24 cellular contexts compared by ENCODE assay signal in the genomic region with DNA sequence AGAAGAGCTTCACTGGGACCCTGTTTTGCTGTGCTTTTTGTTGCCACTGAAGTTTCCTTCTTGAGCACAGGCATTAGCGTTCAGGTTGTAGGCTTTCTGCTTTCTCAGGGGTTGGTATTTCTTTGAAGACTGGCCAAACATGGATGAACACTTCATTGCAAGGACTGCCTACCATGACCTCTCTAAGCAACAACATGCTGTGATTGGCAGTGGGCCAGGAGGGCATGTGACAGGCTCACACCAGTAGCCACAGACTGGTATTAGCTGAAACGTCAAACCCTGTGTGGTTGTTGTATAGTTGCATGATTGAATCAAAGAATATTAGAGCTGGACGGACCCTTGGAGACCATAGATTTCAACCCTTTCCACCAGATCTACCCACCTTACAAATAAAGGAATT. TPM values are rescaled to one million over a fixed set of nuclear protein-coding genes. Genes with fewer than 3 reads are reported as not detected.
A peak's percentile ranks its signal among the peaks of the same experiment; 100 is the strongest.
DNase-seq lines count a peak whose midpoint lies in the region; ATAC-seq and TF ChIP-seq lines count a peak whose summit lies in the region.
"Had no signal": no experiment of that assay in that cellular context is flagged by ENCODE, and none has a peak within 500 bp of the region (broad histone marks: within the 10 kb centered on the region; RNA-seq: fewer than 3 reads in every experiment).

No MANE protein-coding gene starts in this region.

- DNase-seq in NCI-H2029 (lab: John Stamatoyannopoulos, UW) (peak; percentile 14), NCI-H2029 treated with DMSO at 0.1 percent for 48 hours (lab: John Stamatoyannopoulos, UW) (no peak), LHCN-M2 (ENCODE audit: low read depth) (peak; percentile 29), dermis microvascular lymphatic vessel endothelial cell (ENCODE audit: low read depth in 2 of 2) (peak; percentile 16 to 77), osteoblast (ENCODE audit: insufficient read length, low spot score, missing footprints) (peak; percentile 42), MM.1S (no peak), iPS-NIHi7 (ENCODE audit: extremely low spot score) (no peak)
- DNase-seq: activated CD8-positive, alpha-beta T cell treated with anti-CD3 and anti-CD28 coated beads for 36 hours; CD4-positive, alpha-beta T cell; gastrocnemius medialis; GM23248; mesendoderm; NCI-H1092; NCI-H524 treated with DMSO at 0.1 percent for 48 hours; nephron progenitor cell; Peyer's patch; retina; stimulated activated CD4-positive, alpha-beta T cell treated with anti-CD3 and anti-CD28 coated beads, Interleukin-15, amount 100 ng/mL, for 24 hours; stimulated activated naive CD8-positive, alpha-beta T cell treated with anti-CD3 and anti-CD28 coated beads, Interleukin-15, amount 100 ng/mL, for 72 hours had no signal

- H3K36me3 ChIP-seq in osteoblast (ENCODE audit: insufficient read depth, low read length) (no peaks in the 10 kb centered on the region), MM.1S (replicated peaks; ENCODE audit: insufficient read depth, low read length) (no peaks in the 10 kb centered on the region)
- H3K36me3 ChIP-seq: Peyer's patch, vagina had no signal

- no peak overlapping the region for H3K4me2 ChIP-seq in osteoblast (ENCODE audit: insufficient read depth, low read length)
- no peak overlapping the region for H3K4me2 ChIP-seq in MM.1S (ENCODE audit: low read depth, low read length)

- H3K27ac ChIP-seq in osteoblast (ENCODE audit: low read depth, low read length) (no peak overlapping the region), MM.1S (ENCODE audit: low read length) (no peak overlapping the region)
- H3K27ac ChIP-seq: gastrocnemius medialis, GM23248, Peyer's patch, vagina had no signal

- H3K79me2 ChIP-seq in osteoblast (ENCODE audit: insufficient read depth, low read length) (no peaks in the 10 kb centered on the region), MM.1S (ENCODE audit: low read length) (no peaks in the 10 kb centered on the region)

- H3K9me3 ChIP-seq in osteoblast (ENCODE audit: low read depth, low read length) (no peaks in the 10 kb centered on the region), MM.1S (replicated peaks; ENCODE audit: insufficient read depth, low read length) (no peaks in the 10 kb centered on the region)
- H3K9me3 ChIP-seq: gastrocnemius medialis, Peyer's patch, vagina had no signal

- H3K9me2 ChIP-seq in MM.1S (replicated peaks; ENCODE audit: insufficient read depth, low read length) = no peaks in the 10 kb centered on the region

- H2AFZ ChIP-seq in osteoblast (ENCODE audit: low read length) (no peak overlapping the region), MM.1S (ENCODE audit: low read length) (no peak overlapping the region)
- H2AFZ ChIP-seq: GM23248 had no signal

- H4K20me1 ChIP-seq in osteoblast (ENCODE audit: insufficient read depth, low read length) (no peaks in the 10 kb centered on the region), MM.1S (ENCODE audit: insufficient read depth, low read length) (no peaks in the 10 kb centered on the region)

- H3K4me3 ChIP-seq in osteoblast (ENCODE audit: insufficient read depth, low read length) (no peak overlapping the region), MM.1S (ENCODE audit: low read length) (no peak overlapping the region)
- H3K4me3 ChIP-seq: gastrocnemius medialis, GM23248, Peyer's patch, vagina had no signal

- H3K4me1 ChIP-seq in osteoblast (ENCODE audit: insufficient read depth, low read length) = no peaks in the 10 kb centered on the region
- no peaks in the 10 kb centered on the region for H3K4me1 ChIP-seq in MM.1S (ENCODE audit: low read length)
- H3K4me1 ChIP-seq: gastrocnemius medialis, Peyer's patch, vagina had no signal

- H3K9ac ChIP-seq in MM.1S (ENCODE audit: low read length) = no peak overlapping the region
- H3K9ac ChIP-seq: GM23248 had no signal

- H3K27me3 ChIP-seq in osteoblast (ENCODE audit: insufficient read depth, low read length) (no peaks in the 10 kb centered on the region), MM.1S (replicated peaks; ENCODE audit: insufficient read depth, low read length) (no peaks in the 10 kb centered on the region)
- H3K27me3 ChIP-seq: gastrocnemius medialis, Peyer's patch, vagina had no signal

- ATAC-seq in GM21528 (IDR thresholded peaks at IDR 0.05; ENCODE audit: low FRiP score, unreplicated experiment) = no peak
- ATAC-seq: activated CD8-positive, alpha-beta T cell treated with anti-CD3 and anti-CD28 coated beads for 36 hours; gastrocnemius medialis; stimulated activated naive CD8-positive, alpha-beta T cell treated with anti-CD3 and anti-CD28 coated beads, Interleukin-15, amount 100 ng/mL, for 72 hours had no signal

- H3F3A ChIP-seq in MM.1S (ENCODE audit: insufficient read depth, low read length) = no peaks in the 10 kb centered on the region

- TF ChIP-seq CTCF in osteoblast (IDR thresholded peaks at IDR 0.05; ENCODE audit: extremely low read depth, low read depth, low read length) = no peak
- no peak for TF ChIP-seq CTCF in MM.1S (IDR thresholded peaks at IDR 0.05; ENCODE audit: low read length)

RNA-seq across cellular contexts. Expression of gene MLANA, which starts 20.0 kb away (rescaled TPM):
- total RNA-seq in LHCN-M2 (2014; rRNA removed) (0.11 TPM in 1 of 2 replicates, not detected in the other), dermis microvascular lymphatic vessel endothelial cell (not detected in 2 replicates), osteoblast (under 0.01 TPM in 1 of 2 replicates, not detected in the other)
- 0.07 TPM for polyA plus RNA-seq in LHCN-M2 (2012)
- total RNA-seq: A673; activated CD8-positive, alpha-beta T cell treated with anti-CD3 and anti-CD28 coated beads for 36 hours; CD4-positive, alpha-beta T cell; chondrocyte; G401; gastrocnemius medialis; GM23248; Peyer's patch; vagina had no signal

RNA-seq across cellular contexts. Expression of gene ERMP1, which starts 37.8 kb away (rescaled TPM):
- total RNA-seq in LHCN-M2 (2014; rRNA removed) = 5.1 and 8.1 TPM in 2 replicates
- polyA plus RNA-seq in LHCN-M2 (2012) = 1.4 TPM
- total RNA-seq in dermis microvascular lymphatic vessel endothelial cell = 16.6 and 18.0 TPM in 2 replicates
- 6.5 and 8.5 TPM in 2 replicates for total RNA-seq in osteoblast

Comparison
In these comparisons a context has a peak if more than half of its experiments do, and no peak if none do; other contexts are left out.
1. DNase-seq: peak in NCI-H2029 (single experiment), LHCN-M2 (single experiment), dermis microvascular lymphatic vessel endothelial cell (2 of 2) and osteoblast (single experiment); none in NCI-H2029 treated with DMSO at 0.1 percent for 48 hours (single experiment), MM.1S (single experiment) and iPS-NIHi7 (single experiment).